In the genomic region with DNA sequence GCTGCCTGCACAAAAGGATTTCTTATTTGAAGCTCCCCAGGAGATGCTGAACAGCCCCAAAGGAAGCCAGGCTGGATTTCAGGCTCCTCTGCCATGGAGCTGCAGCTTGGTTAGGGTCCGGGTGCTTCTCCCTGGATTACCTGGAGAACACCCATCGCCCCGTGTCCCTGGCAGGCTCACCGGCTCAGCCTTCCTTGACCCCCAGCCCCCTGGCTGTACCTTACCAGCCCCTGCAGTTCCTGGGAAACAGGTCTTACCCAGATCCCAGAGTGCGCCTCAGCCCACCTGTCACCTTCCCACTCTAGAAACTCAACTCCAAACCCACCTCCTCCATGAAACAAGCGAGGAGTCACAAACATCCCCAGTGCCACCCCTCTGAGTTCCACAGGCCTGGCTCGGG, we compare ENCODE assay signal across 18 cellular contexts. TPM values are rescaled to one million over a fixed set of nuclear protein-coding genes. Genes with fewer than 3 reads are reported as not detected.
"Had no signal": no experiment of that assay in that cellular context is flagged by ENCODE, and none has a peak within 500 bp of the region (broad histone marks: within the 10 kb centered on the region; RNA-seq: fewer than 3 reads in every experiment).

No MANE protein-coding gene starts in this region.

- H3K27me3 Mint-ChIP-seq: T-cell had no signal

- H3K36me3 ChIP-seq: adrenal gland, neural progenitor cell, tibial nerve, vagina had no signal

- DNase-seq: adrenal gland; central memory CD4-positive, alpha-beta T cell; effector memory CD8-positive, alpha-beta T cell; kidney glomerular epithelial cell; retina; stimulated activated CD4-positive, alpha-beta T cell treated with anti-CD3 and anti-CD28 coated beads, Interleukin-15, amount 100 ng/mL, for 24 hours; stimulated activated CD4-positive, alpha-beta T cell treated with anti-CD3 and anti-CD28 coated beads, Interleukin-4, amount 100 ng/mL, for 24 hours had no signal

- ATAC-seq: effector memory CD8-positive, alpha-beta T cell; T-cell had no signal

- H3K4me3 ChIP-seq: adrenal gland, hepatocyte, neural progenitor cell, tibial nerve, vagina had no signal

- H3K4me3 Mint-ChIP-seq: dendritic cell treated with granulocyte-macrophage colony-stimulating factor and Interleukin-4, amounts not matched to agents 40 ng/mL and 50 ng/mL, for 4 days; effector memory CD8-positive, alpha-beta T cell; neural progenitor cell; T-cell had no signal

- H3K27me3 ChIP-seq: adrenal gland, hepatocyte, neural progenitor cell, tibial nerve, vagina had no signal

- H3K9me3 ChIP-seq: adrenal gland, tibial nerve, vagina had no signal

- H3K27ac Mint-ChIP-seq: dendritic cell treated with granulocyte-macrophage colony-stimulating factor and Interleukin-4, amounts not matched to agents 40 ng/mL and 50 ng/mL, for 4 days; neural progenitor cell had no signal

- H3K9me3 Mint-ChIP-seq: dendritic cell treated with granulocyte-macrophage colony-stimulating factor and Interleukin-4, amounts not matched to agents 40 ng/mL and 50 ng/mL, for 4 days; effector memory CD8-positive, alpha-beta T cell; neural progenitor cell; T-cell had no signal

- H3K36me3 Mint-ChIP-seq: neural progenitor cell had no signal

- H3K9ac ChIP-seq: neural progenitor cell, parathyroid adenoma had no signal

- H3K27ac ChIP-seq: adrenal gland, hepatocyte, neural progenitor cell, parathyroid adenoma, tibial nerve, vagina had no signal

- H3K4me1 ChIP-seq: adrenal gland, parathyroid adenoma had no signal

RNA-seq across cellular contexts. Expression of gene CD5, which starts 45.3 kb away (rescaled TPM):
- total RNA-seq: epithelial cell of proximal tubule, hepatocyte, myocyte, SK-MEL-5, skeletal muscle tissue had no signal
